Comparison of ENCODE assay signal across 8 cellular contexts in the genomic region with DNA sequence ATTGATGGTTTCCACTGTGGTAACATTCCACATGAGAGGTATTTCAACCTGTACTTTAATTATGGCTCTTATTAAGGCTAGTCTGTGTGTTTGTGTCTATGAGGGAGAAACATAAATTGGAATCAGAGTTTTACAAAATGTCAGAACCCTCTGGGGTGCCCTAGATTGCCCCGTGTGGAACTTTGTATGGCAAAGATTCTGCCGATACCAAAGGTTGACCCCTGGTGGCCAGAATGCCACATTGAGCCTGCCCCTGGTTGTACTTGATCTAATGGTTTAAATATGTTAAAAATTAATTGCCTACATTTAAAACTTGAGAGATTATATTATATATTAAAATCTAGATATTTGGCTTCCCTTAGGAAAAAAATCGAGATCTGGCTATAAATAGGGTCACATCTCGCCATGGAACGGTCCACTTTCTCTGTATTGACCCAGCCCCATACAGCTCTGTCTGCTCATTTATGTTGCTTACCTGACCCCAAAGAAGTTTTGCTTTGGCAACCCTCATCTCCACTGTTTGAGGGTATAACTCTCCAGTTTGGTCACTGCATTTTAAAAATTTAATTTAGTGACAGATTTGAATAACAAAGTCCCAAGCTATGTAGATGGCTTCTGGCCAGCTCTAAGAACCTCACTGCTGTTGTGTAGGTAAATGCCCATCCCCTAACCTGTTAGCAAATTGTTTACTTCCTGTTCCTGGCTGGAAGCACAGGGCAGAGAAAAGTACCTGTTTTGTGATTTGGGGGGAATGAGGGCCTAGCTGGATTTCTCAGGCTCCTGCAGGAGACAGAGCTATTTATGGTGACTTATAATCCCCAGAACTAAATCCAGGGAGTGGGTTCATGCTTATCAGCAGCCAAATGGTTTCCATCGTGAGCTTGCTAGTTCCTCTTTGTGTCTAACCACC.
DNase-seq lines count a peak whose midpoint lies in the region; ATAC-seq and TF ChIP-seq lines count a peak whose summit lies in the region.

No MANE protein-coding gene starts in this region.

- H2AFZ ChIP-seq in HCT116 (ENCODE audit: low read depth, low read length, poor library complexity, severe bottlenecking), result no peak overlapping the region
- H2AFZ ChIP-seq in trophoblast cell (ENCODE audit: insufficient read depth, low read length, poor library complexity), result no peak overlapping the region

- no peaks in the 10 kb centered on the region for H3K79me1 ChIP-seq in trophoblast cell (ENCODE audit: low read length)

- no peak overlapping the region for H3K18ac ChIP-seq in trophoblast cell (ENCODE audit: low read length)

- CTCF ChIA-PET in HCT116 (lab: Charles Lee), result interaction anchor here (0.7 to 4.8 kb wide), 18 partner anchors 9 to 296 kb away, joined by 3 to 39 read pairs (median 5); a partner anchor contains a TSS
- CTCF ChIA-PET in activated CD8-positive, alpha-beta memory T cell treated with anti-CD3 and anti-CD28 coated beads, Interleukin-2, amount 10 ng/mL, durations not matched to agents 7 days and 5 days (lab: Charles Lee), result interaction anchor here (0.6 to 7.3 kb wide), 33 partner anchors 11 to 508 kb away, joined by 3 to 70 read pairs (median 5); no protein-coding TSS in a partner anchor

- TF ChIP-seq POLR2A in HCT116 (IDR thresholded peaks at IDR 0.05; ENCODE audit: borderline replicate concordance, extremely low read depth, insufficient read depth, insufficient read length), result no peak

- peak; percentile 43 for DNase-seq in NCI-H2171 treated with DMSO at 0.1 percent for 48 hours (lab: John Stamatoyannopoulos, UW)
- no peak for DNase-seq in NCI-H2171 (lab: John Stamatoyannopoulos, UW)
- DNase-seq in HCT116 (ENCODE audit: low read depth, low spot score), result peak; percentile 57
- DNase-seq in NCI-H146 treated with DMSO at 0.1 percent for 48 hours (lab: John Stamatoyannopoulos, UW; ENCODE audit: unreplicated experiment), result peak; percentile 4
- peak; percentile 84 for DNase-seq in activated CD8-positive, alpha-beta memory T cell treated with anti-CD3 and anti-CD28 coated beads, Interleukin-2, amount 10 ng/mL, durations not matched to agents 7 days and 5 days
- peak; percentile 47 for DNase-seq in fibroblast of pulmonary artery (ENCODE audit: low read depth)
- peak; percentile 19 to 62 for DNase-seq in trophoblast cell

- H3K27ac ChIP-seq in HCT116 (ENCODE audit: low read depth, low read length) (no peak overlapping the region), trophoblast cell (ENCODE audit: low read depth, low read length) (no peak overlapping the region)

- H3K23ac ChIP-seq in trophoblast cell (ENCODE audit: low read length), result no peak overlapping the region

- no peak overlapping the region for H3K4me3 Mint-ChIP-seq in activated CD8-positive, alpha-beta memory T cell treated with anti-CD3 and anti-CD28 coated beads, Interleukin-2, amount 10 ng/mL, durations not matched to agents 7 days and 5 days

- ATAC-seq in HCT116, result peak; percentile 98
- peak; percentile 88 for ATAC-seq in activated CD8-positive, alpha-beta memory T cell treated with anti-CD3 and anti-CD28 coated beads, Interleukin-2, amount 10 ng/mL, durations not matched to agents 7 days and 5 days
- ATAC-seq in GM19397 (IDR thresholded peaks at IDR 0.05; ENCODE audit: unreplicated experiment), result no peak

- RAD21 ChIA-PET in HCT116 (lab: Charles Lee; ENCODE audit: low non-redundant PET in 1 of 2, low total read pairs in 2 of 2, uncharacterized antibody in 2 of 2, unreplicated experiment in 2 of 2), result interaction anchor here in 1 of 2 experiments (1.4 kb wide), 1 partner anchor 113 kb away, joined by 4 read pairs; no protein-coding TSS in a partner anchor

- H3K79me2 ChIP-seq in HCT116 (ENCODE audit: insufficient read depth, low read length) (no peaks in the 10 kb centered on the region), trophoblast cell (ENCODE audit: control insufficient read depth, insufficient read depth, low read length, poor library complexity) (no peaks in the 10 kb centered on the region)

- no peaks in the 10 kb centered on the region for H3K27me3 Mint-ChIP-seq in activated CD8-positive, alpha-beta memory T cell treated with anti-CD3 and anti-CD28 coated beads, Interleukin-2, amount 10 ng/mL, durations not matched to agents 7 days and 5 days

- no peaks in the 10 kb centered on the region for H3K9me2 ChIP-seq in HCT116 (ENCODE audit: insufficient read depth)

- H3K4me1 ChIP-seq in HCT116 (ENCODE audit: control insufficient read depth in 1 of 2, insufficient read depth in 2 of 2, low read length in 2 of 2), result no peaks in the 10 kb centered on the region
- no peaks in the 10 kb centered on the region for H3K4me1 ChIP-seq in trophoblast cell (ENCODE audit: control insufficient read depth in 1 of 2, insufficient read depth in 2 of 2, low read length in 2 of 2)

- H2BK12ac ChIP-seq in trophoblast cell (ENCODE audit: low read length), result no peak overlapping the region

- H3K4ac ChIP-seq in trophoblast cell (ENCODE audit: low read depth, low read length), result no peak overlapping the region

- H3K9me3 Mint-ChIP-seq in activated CD8-positive, alpha-beta memory T cell treated with anti-CD3 and anti-CD28 coated beads, Interleukin-2, amount 10 ng/mL, durations not matched to agents 7 days and 5 days (ENCODE audit: low read depth), result no peaks in the 10 kb centered on the region

- WGBS in trophoblast cell (ENCODE audit: extremely low coverage, insufficient coverage, insufficient read length), result no CpG with 5 or more reads among the region's 6 CpGs

- POLR2A ChIA-PET in HCT116 (lab: Charles Lee), result interaction anchor here (2.1 kb wide), 1 partner anchor 18 kb away, joined by 7 read pairs; no protein-coding TSS in a partner anchor

- H3K9me3 ChIP-seq in HCT116 (ENCODE audit: control insufficient read depth in 1 of 2, insufficient read depth in 1 of 2, low read depth in 1 of 2, low read length in 2 of 2) (no peaks in the 10 kb centered on the region), trophoblast cell (ENCODE audit: insufficient read depth, low read depth, low read length) (no peaks in the 10 kb centered on the region)

- BruUV-seq in HCT116 (replicated peaks; lab: Mats Ljungman, UMichigan), result no TSS peak

- no peak overlapping the region for H3K14ac ChIP-seq in trophoblast cell (ENCODE audit: low read length)

- peaks cover 27% of the 10 kb centered on the region for H3K4me1 Mint-ChIP-seq in activated CD8-positive, alpha-beta memory T cell treated with anti-CD3 and anti-CD28 coated beads, Interleukin-2, amount 10 ng/mL, durations not matched to agents 7 days and 5 days

- no peak overlapping the region for H2BK120ac ChIP-seq in trophoblast cell (ENCODE audit: insufficient read depth, low read length, poor library complexity)

- no peak overlapping the region for H4K12ac ChIP-seq in trophoblast cell (ENCODE audit: low read depth, low read length)

- H3K9ac ChIP-seq in HCT116 (ENCODE audit: low read length) (no peak overlapping the region), trophoblast cell (ENCODE audit: low read length) (no peak overlapping the region)

- TF ChIP-seq RAD21 in HCT116 (IDR thresholded peaks at IDR 0.05; ENCODE audit: low read depth), result peak; percentile 81

- intact Hi-C loops in HCT116 (cut with micrococcal nuclease), result loop anchor here (5.0 to 10.0 kb wide), 4 partner anchors 97 to 507 kb away; a partner anchor contains a TSS

- no peak overlapping the region for H2AK5ac ChIP-seq in trophoblast cell (ENCODE audit: low read length)

- H3K36me3 ChIP-seq in HCT116 (ENCODE audit: control insufficient read depth in 1 of 2, insufficient read depth in 2 of 2, low read length in 2 of 2), result no peaks in the 10 kb centered on the region
- H3K36me3 ChIP-seq in trophoblast cell (ENCODE audit: control insufficient read depth in 1 of 2, insufficient read depth in 2 of 2, low read length in 2 of 2), result no peaks in the 10 kb centered on the region

- TF ChIP-seq CTCF in HCT116 (IDR thresholded peaks at IDR 0.05 in 2 of 3, conservative IDR thresholded peaks at IDR 0.05 in 1 of 3; ENCODE audit: borderline replicate concordance in 1 of 3, insufficient read depth in 1 of 3, low read depth in 2 of 3, low read length in 2 of 3) (peak; percentile 91 to 99 (median 97)), fibroblast of pulmonary artery (IDR thresholded peaks at IDR 0.05; ENCODE audit: low read length, missing control alignments) (peak; percentile 77)

- H3K4me3 ChIP-seq in HCT116 (replicated peaks in 1 of 2; ENCODE audit: low read depth in 1 of 2, low read length in 2 of 2) (no peak overlapping the region), fibroblast of pulmonary artery (replicated peaks; ENCODE audit: low read depth, low read length) (no peak overlapping the region), trophoblast cell (ENCODE audit: low read depth, low read length) (no peak overlapping the region)

- no peak overlapping the region for H4K8ac ChIP-seq in trophoblast cell (ENCODE audit: low read depth, low read length)

- H2BK5ac ChIP-seq in trophoblast cell (ENCODE audit: low read depth, low read length, poor library complexity), result no peak overlapping the region

- H3K27ac Mint-ChIP-seq in activated CD8-positive, alpha-beta memory T cell treated with anti-CD3 and anti-CD28 coated beads, Interleukin-2, amount 10 ng/mL, durations not matched to agents 7 days and 5 days, result peak overlapping the region; percentile 26

- no peak overlapping the region; the same call in 1 of the 2 replicates for H3K4me2 ChIP-seq in HCT116 (ENCODE audit: low read length)
- H3K4me2 ChIP-seq in trophoblast cell (ENCODE audit: low read length), result no peak overlapping the region

- H3K27me3 ChIP-seq in HCT116 (ENCODE audit: insufficient read depth, low read length), result no peaks in the 10 kb centered on the region
- no peaks in the 10 kb centered on the region for H3K27me3 ChIP-seq in trophoblast cell (ENCODE audit: insufficient read depth, low read length)

- H4K91ac ChIP-seq in trophoblast cell (ENCODE audit: low read depth, low read length), result no peak overlapping the region

- H4K20me1 ChIP-seq in HCT116 (ENCODE audit: insufficient read depth), result no peaks in the 10 kb centered on the region

- peaks cover 20% of the 10 kb centered on the region for H3K36me3 Mint-ChIP-seq in activated CD8-positive, alpha-beta memory T cell treated with anti-CD3 and anti-CD28 coated beads, Interleukin-2, amount 10 ng/mL, durations not matched to agents 7 days and 5 days

TF ChIP-seq in HCT116, 20 proteins besides CTCF, POLR2A, EP300 and RAD21 (continues in another document):
- TF ChIP-seq EGR1 (IDR thresholded peaks at IDR 0.05; ENCODE audit: low read depth) (no peak), JUND (IDR thresholded peaks at IDR 0.05) (no peak), EZH2phosphoT487 (IDR thresholded peaks at IDR 0.05; ENCODE audit: borderline replicate concordance) (no peak), POLR2AphosphoS5 (IDR thresholded peaks at IDR 0.05; ENCODE audit: low read depth, low read length) (no peak), YY1 (IDR thresholded peaks at IDR 0.05; ENCODE audit: extremely low read depth, insufficient replicate concordance, low read depth, low read length) (no peak), SP1 (IDR thresholded peaks at IDR 0.05; ENCODE audit: low read depth) (no peak), TCF7L2 (IDR thresholded peaks at IDR 0.05; ENCODE audit: borderline replicate concordance, extremely low read depth, insufficient read depth, insufficient read length) (no peak), EZH2 (IDR thresholded peaks at IDR 0.05) (no peak), FOSL1 (IDR thresholded peaks at IDR 0.05; ENCODE audit: low read depth) (no peak; the same call in 1 of the 2 replicates), SRF (IDR thresholded peaks at IDR 0.05; ENCODE audit: low read depth) (no peak)
